ENCODE assay signal across 19 cellular contexts in the genomic region with DNA sequence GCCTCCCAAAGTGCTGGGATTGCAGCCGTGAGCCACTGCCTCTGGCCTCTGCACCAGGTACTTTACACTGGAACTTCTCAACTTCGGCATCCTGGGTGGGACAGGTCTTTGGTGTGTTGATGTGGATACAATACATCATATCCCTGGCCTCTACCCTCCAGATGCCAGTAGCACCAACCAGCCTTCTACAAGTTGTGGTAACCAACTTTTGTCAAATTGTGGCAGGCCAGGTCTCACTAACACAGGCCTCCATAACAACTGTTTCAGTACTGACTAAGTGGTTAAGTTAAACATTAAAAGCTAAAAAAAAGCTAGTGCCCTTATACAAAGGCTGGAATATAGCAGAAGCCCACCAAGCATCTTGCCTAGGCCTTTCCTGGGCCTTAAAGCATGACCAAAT.
"Had no signal": no experiment of that assay in that cellular context is flagged by ENCODE, and none has a peak within 500 bp of the region (broad histone marks: within the 10 kb centered on the region; RNA-seq: fewer than 3 reads in every experiment).

No MANE protein-coding gene starts in this region.

- FAIRE-seq: colon had no signal

- DNase-seq: activated CD4-positive, alpha-beta memory T cell treated with anti-CD3 and anti-CD28 coated beads for 36 hours; activated CD4-positive, alpha-beta T cell treated with anti-CD3 and anti-CD28 coated beads for 36 hours; activated CD8-positive, alpha-beta memory T cell treated with anti-CD3 and anti-CD28 coated beads, Interleukin-2, amount 50 U/mL, for 48 hours; activated gamma-delta T cell treated with Interleukin-2 at 50 U/mL for 16 hours; activated T-cell treated with anti-CD3 and anti-CD28 coated beads, Interleukin-2, amount 50 U/mL, for 72 hours; amygdala; body of pancreas; caudate nucleus; glutamatergic neuron; left ventricle myocardium superior; mesenchymal stem cell; naive thymus-derived CD8-positive, alpha-beta T cell; T-helper 17 cell; tibial artery had no signal

- ATAC-seq: activated CD4-positive, alpha-beta T cell treated with anti-CD3 and anti-CD28 coated beads for 36 hours; activated T-cell treated with anti-CD3 and anti-CD28 coated beads, Interleukin-2, amount 50 U/mL, for 72 hours; body of pancreas; esophagus mucosa; left ventricle myocardium superior; naive thymus-derived CD8-positive, alpha-beta T cell; stimulated activated effector memory CD8-positive, alpha-beta T cell treated with anti-CD3 and anti-CD28 coated beads, Interleukin-12 subunit alpha, Interleukin-12 subunit beta, amount 100 ng/mL, for 72 hours; T-helper 17 cell had no signal

- H3K27ac ChIP-seq: body of pancreas, tibial artery, vagina had no signal

- H3K9me3 Mint-ChIP-seq: activated CD4-positive, alpha-beta memory T cell treated with anti-CD3 and anti-CD28 coated beads for 36 hours; activated T-cell treated with anti-CD3 and anti-CD28 coated beads, Interleukin-2, amount 50 U/mL, for 72 hours; stimulated activated effector memory CD8-positive, alpha-beta T cell treated with anti-CD3 and anti-CD28 coated beads, Interleukin-12 subunit alpha, Interleukin-12 subunit beta, amount 100 ng/mL, for 72 hours had no signal

- H3K4me3 Mint-ChIP-seq: activated CD4-positive, alpha-beta memory T cell treated with anti-CD3 and anti-CD28 coated beads for 36 hours; activated CD4-positive, alpha-beta T cell treated with anti-CD3 and anti-CD28 coated beads for 36 hours; activated naive CD8-positive, alpha-beta T cell; activated T-cell treated with anti-CD3 and anti-CD28 coated beads, Interleukin-2, amount 50 U/mL, for 72 hours; naive thymus-derived CD8-positive, alpha-beta T cell; stimulated activated effector memory CD8-positive, alpha-beta T cell treated with anti-CD3 and anti-CD28 coated beads, Interleukin-12 subunit alpha, Interleukin-12 subunit beta, amount 100 ng/mL, for 72 hours; T-helper 17 cell had no signal

- H3K4me3 ChIP-seq: body of pancreas, tibial artery, vagina had no signal

- H3K36me3 Mint-ChIP-seq: activated CD4-positive, alpha-beta memory T cell treated with anti-CD3 and anti-CD28 coated beads for 36 hours; activated naive CD8-positive, alpha-beta T cell; naive thymus-derived CD8-positive, alpha-beta T cell; stimulated activated effector memory CD8-positive, alpha-beta T cell treated with anti-CD3 and anti-CD28 coated beads, Interleukin-12 subunit alpha, Interleukin-12 subunit beta, amount 100 ng/mL, for 72 hours had no signal

- H3K27me3 Mint-ChIP-seq: activated CD4-positive, alpha-beta memory T cell treated with anti-CD3 and anti-CD28 coated beads for 36 hours; activated naive CD8-positive, alpha-beta T cell had no signal

- H3K27ac Mint-ChIP-seq: activated CD4-positive, alpha-beta memory T cell treated with anti-CD3 and anti-CD28 coated beads for 36 hours; activated CD4-positive, alpha-beta T cell treated with anti-CD3 and anti-CD28 coated beads for 36 hours; activated naive CD8-positive, alpha-beta T cell; activated T-cell treated with anti-CD3 and anti-CD28 coated beads, Interleukin-2, amount 50 U/mL, for 72 hours; stimulated activated effector memory CD8-positive, alpha-beta T cell treated with anti-CD3 and anti-CD28 coated beads, Interleukin-12 subunit alpha, Interleukin-12 subunit beta, amount 100 ng/mL, for 72 hours; T-helper 17 cell had no signal
